ENCODE assay signal across 23 cellular contexts in genomic region chrX:37315511-37316248, GRCh38. TPM values are rescaled to one million over a fixed set of nuclear protein-coding genes. Genes with fewer than 3 reads are reported as not detected.
DNase-seq lines count a peak whose midpoint lies in the region; ATAC-seq, FAIRE-seq and TF ChIP-seq lines count a peak whose summit lies in the region.
"Had no signal": no experiment of that assay in that cellular context is flagged by ENCODE, and none has a peak within 500 bp of the region (broad histone marks: within the 10 kb centered on the region; RNA-seq: fewer than 3 reads in every experiment).

No MANE protein-coding gene starts in this region.

- H4K20me1 ChIP-seq in PC-9 (ENCODE audit: insufficient read depth): no peaks in the 10 kb centered on the region
- no peaks in the 10 kb centered on the region for H4K20me1 ChIP-seq in endothelial cell of umbilical vein (replicated peaks; ENCODE audit: control insufficient read depth, extremely low read depth, insufficient read depth, low read length)

- H3K27ac ChIP-seq in PC-9: peak overlapping the region; percentile 72
- H3K27ac ChIP-seq in endothelial cell of umbilical vein (ENCODE audit: insufficient read depth, low read depth, low read length): peak overlapping the region; percentile 86
- no peak overlapping the region for H3K27ac ChIP-seq in mesendoderm (ENCODE audit: low read depth, low read length)
- H3K27ac ChIP-seq in colonic mucosa: no peak overlapping the region
- H3K27ac ChIP-seq: SK-N-MC had no signal

- DNase-seq in Calu3: no peak
- peak; percentile 27 to 76 for DNase-seq in PC-9
- peak; percentile 37 for DNase-seq in endothelial cell of umbilical vein (ENCODE audit: low read depth, low spot score)
- peak; percentile 10 for DNase-seq in mesendoderm
- no peak for DNase-seq in activated CD4-positive, alpha-beta T cell treated with anti-CD3 and anti-CD28 coated beads for 4 hours
- DNase-seq in colonic mucosa: no peak
- DNase-seq: BE2C, GDM1, NCI-H1417, NCI-H1694 treated with DMSO at 0.1 percent for 48 hours, NCI-H2081 treated with DMSO at 0.1 percent for 48 hours, NCI-H2171 treated with DMSO at 0.1 percent for 48 hours, NCI-H446, NCI-H526, OCI-M1, SHP77 treated with DMSO at 0.1 percent for 48 hours had no signal

- POLR2A ChIA-PET in PC-9 (lab: Charles Lee; ENCODE audit: unreplicated experiment) (interaction anchor here (0.6 to 1.0 kb wide), 2 partner anchors 33 to 433 kb away, joined by 3 to 6 read pairs; partner anchors contain the start of gene PRRG1), endothelial cell of umbilical vein (lab: Charles Lee) (interaction anchor here (0.6 kb wide), 1 partner anchor 77 kb away, joined by 4 read pairs; no protein-coding TSS in a partner anchor)

- WGBS in mesendoderm (ENCODE audit: extremely low coverage, insufficient coverage, low lambda C conversion rate): no CpG with 5 or more reads among the region's 4 CpGs

- H3K4me3 ChIP-seq in PC-9: no peak overlapping the region
- no peak overlapping the region for H3K4me3 ChIP-seq in endothelial cell of umbilical vein (replicated peaks in 1 of 3; ENCODE audit: insufficient read depth in 1 of 3, low read depth in 1 of 3, low read length in 3 of 3)
- no peak overlapping the region for H3K4me3 ChIP-seq in mesendoderm (ENCODE audit: low read length)
- H3K4me3 ChIP-seq in colonic mucosa: no peak overlapping the region
- H3K4me3 ChIP-seq: GM23338, HAP-1, SK-N-MC had no signal

- H3K36me3 Mint-ChIP-seq in Calu3 (ENCODE audit: insufficient read depth, unreplicated experiment): no peaks in the 10 kb centered on the region
- H3K36me3 Mint-ChIP-seq: IgD-negative memory B cell had no signal

- H3K36me3 ChIP-seq in PC-9 (ENCODE audit: low read depth): no peaks in the 10 kb centered on the region
- H3K36me3 ChIP-seq in endothelial cell of umbilical vein (ENCODE audit: control insufficient read depth in 2 of 2, extremely low read depth in 1 of 2, insufficient read depth in 2 of 2, low read length in 2 of 2): no peaks in the 10 kb centered on the region
- no peaks in the 10 kb centered on the region for H3K36me3 ChIP-seq in mesendoderm (ENCODE audit: control insufficient read depth, insufficient read depth, low read length)
- H3K36me3 ChIP-seq in colonic mucosa: no peaks in the 10 kb centered on the region
- H3K36me3 ChIP-seq: BE2C, HAP-1 had no signal

- no peak overlapping the region for H2BK120ac ChIP-seq in mesendoderm (ENCODE audit: low read depth, low read length)

- no peak overlapping the region for H3K4ac ChIP-seq in mesendoderm (ENCODE audit: low read depth, low read length)

- H3K79me1 ChIP-seq in mesendoderm (ENCODE audit: low read length): no peaks in the 10 kb centered on the region

- H3K79me2 ChIP-seq in PC-9 (ENCODE audit: low read depth): no peaks in the 10 kb centered on the region
- H3K79me2 ChIP-seq in endothelial cell of umbilical vein (ENCODE audit: control insufficient read depth, insufficient read depth, low read length): no peaks in the 10 kb centered on the region
- H3K79me2 ChIP-seq in mesendoderm (ENCODE audit: control insufficient read depth, insufficient read depth, low read length): no peaks in the 10 kb centered on the region

- H3K56ac ChIP-seq in mesendoderm (ENCODE audit: low read length): no peak overlapping the region

- peak; percentile 84 for FAIRE-seq in endothelial cell of umbilical vein (lab: Jason Lieb, UNC)
- FAIRE-seq: GM18507, HTR-8/SVneo had no signal

- H3K9me2 ChIP-seq in PC-9 (ENCODE audit: insufficient read depth): no peaks in the 10 kb centered on the region

- no peak overlapping the region for H2BK5ac ChIP-seq in mesendoderm (ENCODE audit: low read length)

- H3K9me3 ChIP-seq in PC-9 (ENCODE audit: insufficient read depth, low read depth) (0 out of 2 replicates have a peak, but pooled peaks cover 5% of the 10 kb centered on the region), endothelial cell of umbilical vein (replicated peaks; ENCODE audit: control insufficient read depth, insufficient read depth, low read length) (no peaks in the 10 kb centered on the region), colonic mucosa (no peaks in the 10 kb centered on the region)
- H3K9me3 ChIP-seq: BE2C, HAP-1 had no signal

- H3K4me2 ChIP-seq in PC-9 (peak overlapping the region; percentile 64), endothelial cell of umbilical vein (ENCODE audit: insufficient read depth, low read length) (no peak overlapping the region), mesendoderm (ENCODE audit: low read length) (no peak overlapping the region)
- H3K4me2 ChIP-seq: GM23338 had no signal

- no peak overlapping the region for H2AK5ac ChIP-seq in mesendoderm (ENCODE audit: low read length)

- peak overlapping the region; percentile 22 for H3K4me3 Mint-ChIP-seq in Calu3 (ENCODE audit: low read depth, unreplicated experiment)
- H3K4me3 Mint-ChIP-seq: GM23338, IgD-negative memory B cell had no signal

- no peak overlapping the region for H4K5ac ChIP-seq in mesendoderm (ENCODE audit: low read length)

- peak overlapping the region; percentile 13 for H3K9ac ChIP-seq in endothelial cell of umbilical vein (replicated peaks; ENCODE audit: extremely low read depth, insufficient read depth, low read length)
- no peak overlapping the region for H3K9ac ChIP-seq in mesendoderm (ENCODE audit: low read length)
- no peak overlapping the region for H3K9ac ChIP-seq in colonic mucosa (ENCODE audit: low read depth in 2 of 2, low read length in 2 of 2)

- no peak overlapping the region for H3K18ac ChIP-seq in mesendoderm (ENCODE audit: low read length)

- peak overlapping the region; percentile 72 for H3K27ac Mint-ChIP-seq in Calu3 (ENCODE audit: unreplicated experiment)
- H3K27ac Mint-ChIP-seq: GM23338, IgD-negative memory B cell had no signal

- BruUV-seq in Calu3 (replicated peaks; lab: Mats Ljungman, UMichigan) (no TSS peak), PC-9 (replicated peaks; lab: Mats Ljungman, UMichigan) (no TSS peak), endothelial cell of umbilical vein (replicated peaks; lab: Mats Ljungman, UMichigan) (TSS peak; percentile 17)

- H2BK15ac ChIP-seq in mesendoderm (replicated peaks; ENCODE audit: low read depth): no peak overlapping the region

- H3K9me1 ChIP-seq in endothelial cell of umbilical vein (replicated peaks; ENCODE audit: control insufficient read depth, extremely low read depth, insufficient read depth, low read length): no peaks in the 10 kb centered on the region

- H3K27me3 ChIP-seq in PC-9 (ENCODE audit: insufficient read depth, low read depth): no peaks in the 10 kb centered on the region
- no peaks in the 10 kb centered on the region for H3K27me3 ChIP-seq in endothelial cell of umbilical vein (ENCODE audit: control insufficient read depth in 2 of 2, insufficient read depth in 2 of 2, low read length in 2 of 2)
- H3K27me3 ChIP-seq in mesendoderm (ENCODE audit: insufficient read depth, low read length, poor library complexity): no peaks in the 10 kb centered on the region
- no peaks in the 10 kb centered on the region for H3K27me3 ChIP-seq in colonic mucosa
- H3K27me3 ChIP-seq: BE2C had no signal

- H3K4me1 Mint-ChIP-seq in Calu3 (ENCODE audit: low read depth, unreplicated experiment): peaks cover 44% of the 10 kb centered on the region
- H3K4me1 Mint-ChIP-seq: GM23338, IgD-negative memory B cell had no signal

- dilution Hi-C loops in endothelial cell of umbilical vein (cut with MboI; ENCODE audit: extremely low pct_ligation_motif_present, low sequenced_read_pairs): no loop called here

- H3K23ac ChIP-seq in mesendoderm (ENCODE audit: low read length): no peak overlapping the region

- TF ChIP-seq POLR2A in endothelial cell of umbilical vein (IDR thresholded peaks at IDR 0.05; ENCODE audit: low read depth, low read length): no peak

- TF ChIP-seq CTCF in Calu3 (IDR thresholded peaks at IDR 0.05; ENCODE audit: unreplicated experiment) (no peak), PC-9 (conservative IDR thresholded peaks at IDR 0.05) (no peak), endothelial cell of umbilical vein (IDR thresholded peaks at IDR 0.05; ENCODE audit: extremely low read depth in 1 of 2, insufficient read depth in 1 of 2, low read depth in 1 of 2, low read length in 2 of 2) (no peak), colonic mucosa (IDR thresholded peaks at IDR 0.05) (no peak)

- ATAC-seq in HG03159 (IDR thresholded peaks at IDR 0.05; ENCODE audit: unreplicated experiment): no peak
- ATAC-seq: GM23338 had no signal

- intact Hi-C loops in Calu3 (cut with micrococcal nuclease; ENCODE audit: unreplicated experiment) (no loop called here), PC-9 (cut with micrococcal nuclease; ENCODE audit: unreplicated experiment) (loop anchor here (1.0 to 2.0 kb wide), 3 partner anchors 34 to 139 kb away; partner anchors contain the start of gene PRRG1), endothelial cell of umbilical vein (cut with micrococcal nuclease) (loop anchor here (1.0 to 2.0 kb wide), 2 partner anchors 34 to 65 kb away; partner anchors contain the start of gene PRRG1), colonic mucosa (cut with DNase I) (no loop called here)

- H3K4me1 ChIP-seq in PC-9 (replicated peaks; ENCODE audit: insufficient read depth): peaks cover 39% of the 10 kb centered on the region
- peaks cover 31% of the 10 kb centered on the region for H3K4me1 ChIP-seq in endothelial cell of umbilical vein (ENCODE audit: control insufficient read depth, extremely low read depth, insufficient read depth, low read length)
- no peaks in the 10 kb centered on the region for H3K4me1 ChIP-seq in mesendoderm (ENCODE audit: control insufficient read depth, low read depth, low read length)
- H3K4me1 ChIP-seq in colonic mucosa: no peaks in the 10 kb centered on the region
- H3K4me1 ChIP-seq: BE2C had no signal

- no peak overlapping the region for H4K8ac ChIP-seq in mesendoderm (ENCODE audit: low read depth, low read length)

- H3K9me3 Mint-ChIP-seq in Calu3 (ENCODE audit: low read depth, unreplicated experiment): no peaks in the 10 kb centered on the region
- H3K9me3 Mint-ChIP-seq: GM23338 had no signal

- no peaks in the 10 kb centered on the region for H3K27me3 Mint-ChIP-seq in Calu3 (ENCODE audit: unreplicated experiment)

- CTCF ChIA-PET in Calu3 (lab: Charles Lee): no interaction called here
- CTCF ChIA-PET in PC-9 (lab: Charles Lee): no interaction called here
- CTCF ChIA-PET in endothelial cell of umbilical vein (lab: Charles Lee): interaction anchor here (0.8 kb wide), 1 partner anchor 90 kb away, joined by 4 read pairs; no protein-coding TSS in a partner anchor

- peaks cover 40% of the 10 kb centered on the region for H3F3A ChIP-seq in PC-9 (ENCODE audit: insufficient read depth, low read depth)

- 0 out of 2 replicates have a peak overlapping the region, but pooled peaks have one; percentile 74 for H2AFZ ChIP-seq in PC-9
- H2AFZ ChIP-seq in endothelial cell of umbilical vein (ENCODE audit: low read depth, low read length): no peak overlapping the region
- H2AFZ ChIP-seq: GM23338 had no signal

RNA-seq across cellular contexts. Expression of gene PRRG1, which starts 33.5 kb away (rescaled TPM):
- total RNA-seq in Calu3 (2022): 23.3 and 26.1 TPM in 2 replicates
- total RNA-seq in PC-9 (2021): 23.5 and 34.4 TPM in 2 replicates
- 28.3 and 37.6 TPM in 2 replicates for total RNA-seq in endothelial cell of umbilical vein
- polyA plus RNA-seq in endothelial cell of umbilical vein: 46.3 TPM in 2 replicates
- 22.4 and 22.5 TPM in 2 replicates for polyA plus RNA-seq in endothelial cell of umbilical vein (2011; cell fraction: cytosol; rRNA removed)
- polyA plus RNA-seq in endothelial cell of umbilical vein (2011; cell fraction: nucleus; rRNA removed): 29.3 and 33.3 TPM in 2 replicates
- polyA plus RNA-seq in endothelial cell of umbilical vein (2012): 28.8 and 39.5 TPM in 2 replicates
- polyA minus RNA-seq in endothelial cell of umbilical vein: 91.0 and 105 TPM in 2 replicates
- polyA minus RNA-seq in endothelial cell of umbilical vein (2011; cell fraction: cytosol; rRNA and poly(A)+ RNA removed): 10.9 TPM
- polyA minus RNA-seq in endothelial cell of umbilical vein (2011; cell fraction: nucleus; rRNA and poly(A)+ RNA removed): 57.9 and 77.3 TPM in 2 replicates
- 3.4 TPM for polyA plus RNA-seq in mesendoderm (2013, experiment 1 of 2)
- 3.2 TPM for polyA plus RNA-seq in mesendoderm (2013, experiment 2 of 2)
- total RNA-seq in colonic mucosa: 10 to 100 TPM in 1 of 2 donors, 1 to 10 TPM in 1; 5.4 to 15.0 TPM
- polyA plus RNA-seq: IgD-negative memory B cell had no signal

Comparison
In these comparisons a context has a peak if more than half of its experiments do, and no peak if none do; other contexts are left out.
1. DNase-seq: peak in PC-9 (2 of 2), endothelial cell of umbilical vein (single experiment) and mesendoderm (single experiment); none in Calu3 (single experiment), activated CD4-positive, alpha-beta T cell treated with anti-CD3 and anti-CD28 coated beads for 4 hours (0 of 2) and colonic mucosa (single experiment).
2. H3K27ac ChIP-seq: peak in PC-9 (single experiment) and endothelial cell of umbilical vein (single experiment); none in mesendoderm (single experiment) and colonic mucosa (single experiment).
3. intact Hi-C loops: an anchor here in PC-9 (1.0 to 2.0 kb wide) and endothelial cell of umbilical vein (1.0 to 2.0 kb wide); none called in Calu3 and colonic mucosa.